1 cellular context compared by ENCODE assay signal in genomic region chr6:143695106-143696059, GRCh38.
TF ChIP-seq lines count a peak whose summit lies in the region.

No MANE protein-coding gene starts in this region.

TF ChIP-seq in GM23338, 12 proteins besides CTCF, POLR2A, EP300 and RAD21 (continued from another document):
- TF ChIP-seq ETS1 (IDR thresholded peaks at IDR 0.05) (no peak), REST (IDR thresholded peaks at IDR 0.05; ENCODE audit: unreplicated experiment) (no peak), STAT1 (IDR thresholded peaks at IDR 0.05; ENCODE audit: unreplicated experiment) (no peak), EZH2 (IDR thresholded peaks at IDR 0.05; ENCODE audit: low read depth, unreplicated experiment) (no peak), ZNF462 (CRISPR knock-in tag; IDR thresholded peaks at IDR 0.05) (no peak), ZNF331 (CRISPR knock-in tag; IDR thresholded peaks at IDR 0.05; ENCODE audit: low read depth) (no peak)
